In the genomic region with DNA sequence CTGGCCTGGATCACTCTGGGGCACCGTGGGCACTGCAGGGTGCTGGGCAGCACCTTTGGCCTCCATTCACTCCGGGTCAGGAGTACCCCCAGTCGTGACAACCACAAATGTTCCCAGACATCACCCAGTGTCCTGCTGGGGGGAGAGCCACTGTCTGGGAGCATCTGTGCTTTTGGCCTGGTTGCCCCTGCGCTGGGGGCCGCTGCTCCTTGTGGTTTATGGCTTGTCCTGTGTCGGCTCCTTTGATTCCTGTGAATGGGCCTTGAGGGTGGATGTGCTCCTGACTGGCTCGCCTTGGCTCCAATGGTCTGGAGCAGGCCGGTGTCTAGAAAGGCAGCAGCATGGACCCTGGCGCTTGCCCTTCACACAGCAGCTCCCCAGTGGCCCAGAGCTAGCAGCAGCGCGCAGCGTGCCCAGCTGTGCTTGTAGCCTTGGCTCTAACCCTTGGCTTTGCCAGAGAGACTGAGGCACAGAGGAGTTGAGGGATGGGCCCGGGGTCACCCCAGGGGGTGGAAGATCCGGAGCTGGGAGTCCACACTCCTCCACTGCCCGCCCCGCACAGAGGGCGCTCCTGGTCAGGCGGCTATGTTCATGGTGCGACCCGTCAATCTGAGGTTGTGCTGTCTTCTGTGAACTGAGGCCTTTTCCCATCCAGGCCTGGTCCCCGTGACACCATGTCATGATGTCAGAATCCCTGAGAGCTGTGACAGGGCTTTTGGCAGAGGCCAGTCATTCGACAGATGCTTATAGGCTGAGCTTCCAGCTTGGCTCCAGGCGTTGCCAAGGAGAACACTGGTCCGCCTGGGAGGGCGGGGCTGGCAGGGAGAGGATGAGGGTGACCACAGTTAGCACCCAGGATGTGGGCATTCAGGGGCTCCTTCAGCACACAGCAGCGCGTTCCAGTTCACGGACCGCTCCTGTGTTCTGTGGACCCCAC, we compare ENCODE assay signal across 8 cellular contexts. TPM values are rescaled to one million over a fixed set of nuclear protein-coding genes. Genes with fewer than 3 reads are reported as not detected.
A peak's percentile ranks its signal among the peaks of the same experiment; 100 is the strongest.
DNase-seq lines count a peak whose midpoint lies in the region; ATAC-seq and TF ChIP-seq lines count a peak whose summit lies in the region.

No MANE protein-coding gene starts in this region.

- peak overlapping the region; percentile 70 for H3K4me3 ChIP-seq in HFF-Myc (replicated peaks; ENCODE audit: low read depth, low read length)
- H3K4me3 ChIP-seq in lower leg skin (ENCODE audit: low read depth, poor library complexity, severe bottlenecking), result no peak overlapping the region

- DNase-seq in HFF-Myc (ENCODE audit: extremely low read depth, low read depth) (no peak), left ventricle myocardium superior (peak; percentile 86), progenitor cell of endocrine pancreas (ENCODE audit: low spot score, unreplicated experiment) (no peak), lower leg skin (ENCODE audit: low spot score in 2 of 2) (no peak)
- DNase-seq in activated naive CD8-positive, alpha-beta T cell treated with anti-CD3 and anti-CD28 coated beads, Interleukin-2, amount 50 U/mL, for 24 hours, result peak; percentile 33
- peak; percentile 50 for DNase-seq in stimulated activated CD8-positive, alpha-beta memory T cell treated with anti-CD3 and anti-CD28 coated beads, Interleukin-4, amount 100 ng/mL, for 48 hours

- intact Hi-C loops in left ventricle myocardium superior (cut with micrococcal nuclease), result no loop called here
- intact Hi-C loops in lower leg skin (cut with DNase I; ENCODE audit: low total_unique reads), result no loop called here

- TF ChIP-seq CTCF in HFF-Myc (IDR thresholded peaks at IDR 0.05; ENCODE audit: low read depth, low read length, missing control alignments) (no peak), progenitor cell of endocrine pancreas (IDR thresholded peaks at IDR 0.05; ENCODE audit: unreplicated experiment) (no peak), lower leg skin (IDR thresholded peaks at IDR 0.05) (no peak)

- WGBS in lower leg skin, 2 donors, result 55 to 63% methylated on average over 27 of the region's 29 CpGs

- peak overlapping the region; percentile 90 for H3K4me3 Mint-ChIP-seq in activated naive CD8-positive, alpha-beta T cell treated with anti-CD3 and anti-CD28 coated beads, Interleukin-2, amount 50 U/mL, for 24 hours
- H3K4me3 Mint-ChIP-seq in progenitor cell of endocrine pancreas (ENCODE audit: low read depth), result no peak overlapping the region

- TF ChIP-seq POLR2A in lower leg skin (IDR thresholded peaks at IDR 0.05), result no peak

- no peaks in the 10 kb centered on the region for H3K9me3 Mint-ChIP-seq in activated naive CD8-positive, alpha-beta T cell treated with anti-CD3 and anti-CD28 coated beads, Interleukin-2, amount 50 U/mL, for 24 hours
- H3K9me3 Mint-ChIP-seq in progenitor cell of endocrine pancreas (ENCODE audit: low read depth), result no peaks in the 10 kb centered on the region

- H3K27ac Mint-ChIP-seq in activated naive CD8-positive, alpha-beta T cell treated with anti-CD3 and anti-CD28 coated beads, Interleukin-2, amount 50 U/mL, for 24 hours, result peak overlapping the region; percentile 90
- H3K27ac Mint-ChIP-seq in progenitor cell of endocrine pancreas, result no peak overlapping the region

- no peak for ATAC-seq in activated naive CD8-positive, alpha-beta T cell treated with anti-CD3 and anti-CD28 coated beads, Interleukin-2, amount 50 U/mL, for 24 hours
- peak; percentile 51 for ATAC-seq in left ventricle myocardium superior
- no peak for ATAC-seq in HG03469 (IDR thresholded peaks at IDR 0.05; ENCODE audit: unreplicated experiment)
- no peak for ATAC-seq in GM21526 (IDR thresholded peaks at IDR 0.05; ENCODE audit: low FRiP score, unreplicated experiment)

- H3K36me3 Mint-ChIP-seq in activated naive CD8-positive, alpha-beta T cell treated with anti-CD3 and anti-CD28 coated beads, Interleukin-2, amount 50 U/mL, for 24 hours (ENCODE audit: low read depth), result peaks cover 39% of the 10 kb centered on the region
- H3K36me3 Mint-ChIP-seq in progenitor cell of endocrine pancreas (ENCODE audit: insufficient read depth), result peaks cover 4% of the 10 kb centered on the region

- H3K27me3 Mint-ChIP-seq in activated naive CD8-positive, alpha-beta T cell treated with anti-CD3 and anti-CD28 coated beads, Interleukin-2, amount 50 U/mL, for 24 hours, result no peaks in the 10 kb centered on the region
- H3K27me3 Mint-ChIP-seq in progenitor cell of endocrine pancreas, result no peaks in the 10 kb centered on the region

- H3K4me1 Mint-ChIP-seq in activated naive CD8-positive, alpha-beta T cell treated with anti-CD3 and anti-CD28 coated beads, Interleukin-2, amount 50 U/mL, for 24 hours, result peaks cover 79% of the 10 kb centered on the region
- H3K4me1 Mint-ChIP-seq in progenitor cell of endocrine pancreas (ENCODE audit: low read depth), result peaks cover 37% of the 10 kb centered on the region

RNA-seq across cellular contexts. Expression of a gene that starts 4.1 kb away (rescaled TPM):
- total RNA-seq in left ventricle myocardium superior (96.7 TPM), progenitor cell of endocrine pancreas (131 and 136 TPM in 2 replicates), lower leg skin (10 to 100 TPM; 28.6 to 60.5 (median 48.2) TPM)

RNA-seq across cellular contexts. Expression of a gene that starts 10.2 kb away (rescaled TPM):
- total RNA-seq in left ventricle myocardium superior (92.5 TPM), progenitor cell of endocrine pancreas (47.0 and 48.5 TPM in 2 replicates), lower leg skin (10 to 100 TPM; 33.8 to 72.0 (median 46.0) TPM)

RNA-seq across cellular contexts. Expression of a gene that starts 26.7 kb away (rescaled TPM):
- total RNA-seq in left ventricle myocardium superior (625 TPM), progenitor cell of endocrine pancreas (917 and 938 TPM in 2 replicates), lower leg skin (1,000 to 10,000 TPM; 2,226 to 7,190 (median 4,396) TPM)

RNA-seq across cellular contexts. Expression of a gene that starts 27.8 kb away (rescaled TPM):
- total RNA-seq in left ventricle myocardium superior (461 TPM), progenitor cell of endocrine pancreas (56.8 and 62.4 TPM in 2 replicates), lower leg skin (100 to 1,000 TPM; 108 to 217 (median 128) TPM)

RNA-seq across cellular contexts. Expression of a gene that starts 38.4 kb away (rescaled TPM):
- total RNA-seq in left ventricle myocardium superior, result 0.17 TPM
- total RNA-seq in progenitor cell of endocrine pancreas, result 5.2 and 5.8 TPM in 2 replicates
- 1 to 10 TPM in 1 of 4 donors, under 1 TPM in 2, not detected in 1; 0.11 to 1.1 (median 0.23) TPM for total RNA-seq in lower leg skin

Comparison
In these comparisons a context has a peak if more than half of its experiments do, and no peak if none do; other contexts are left out.
1. DNase-seq: peak in activated naive CD8-positive, alpha-beta T cell treated with anti-CD3 and anti-CD28 coated beads, Interleukin-2, amount 50 U/mL, for 24 hours (single experiment), left ventricle myocardium superior (single experiment) and stimulated activated CD8-positive, alpha-beta memory T cell treated with anti-CD3 and anti-CD28 coated beads, Interleukin-4, amount 100 ng/mL, for 48 hours (single experiment); none in HFF-Myc (single experiment), progenitor cell of endocrine pancreas (single experiment) and lower leg skin (0 of 2).